12 cellular contexts compared by ENCODE assay signal in genomic region chr1:166952002-166952746, GRCh38. TPM values are rescaled to one million over a fixed set of nuclear protein-coding genes. Genes with fewer than 3 reads are reported as not detected.
DNase-seq lines count a peak whose midpoint lies in the region; ATAC-seq and TF ChIP-seq lines count a peak whose summit lies in the region.
"Had no signal": no experiment of that assay in that cellular context is flagged by ENCODE, and none has a peak within 500 bp of the region (broad histone marks: within the 10 kb centered on the region; RNA-seq: fewer than 3 reads in every experiment).

No MANE protein-coding gene starts in this region.

- peaks cover 4 to 58% (median 6%) of the 10 kb centered on the region in 3 donors for H3K4me1 ChIP-seq in gastroesophageal sphincter

- H3K36me3 ChIP-seq in gastroesophageal sphincter, result no peaks in the 10 kb centered on the region

- DNase-seq in T-helper 2 cell treated with Interferon-gamma antibody and Interleukin-4, amounts not matched to agents 5 μg/mL and 100 μg/mL, for 36 hours (ENCODE audit: low spot score), result peak; percentile 55
- DNase-seq in retinal pigment epithelial cell (ENCODE audit: low read depth), result peak; percentile 43
- no peak for DNase-seq in cerebellar nuclear complex (lab: John Stamatoyannopoulos, UW)
- DNase-seq in NCI-H510A treated with DMSO at 0.1 percent for 48 hours (lab: John Stamatoyannopoulos, UW), result no peak
- no peak for DNase-seq in stimulated activated CD4-positive, alpha-beta T cell treated with anti-CD3 and anti-CD28 coated beads, Interleukin-12 subunit alpha, Interleukin-12 subunit beta, amount 100 ng/mL, for 4 hours
- DNase-seq in immature natural killer cell, result no peak
- DNase-seq: NCI-H2081, SK-N-SH, testis had no signal

- no peak for TF ChIP-seq POLR2A in gastroesophageal sphincter (IDR thresholded peaks at IDR 0.05)

- peaks cover 15% of the 10 kb centered on the region for H3K27me3 Mint-ChIP-seq in T-helper 2 cell treated with Interferon-gamma antibody and Interleukin-4, amounts not matched to agents 5 μg/mL and 100 μg/mL, for 36 hours (ENCODE audit: low read depth)
- peaks cover 2 to 11% (median 10%) of the 10 kb centered on the region in 3 donors for H3K27me3 Mint-ChIP-seq in immature natural killer cell (ENCODE audit: low read depth in 3 of 3)

- 28 to 38% methylated on average over 3 to 4 of the region's 4 CpGs for WGBS in gastroesophageal sphincter (ENCODE audit: low coverage in 1 of 2), 2 donors

- H3K27me3 ChIP-seq in gastroesophageal sphincter, result no peaks in the 10 kb centered on the region
- H3K27me3 ChIP-seq: testis had no signal

- peak overlapping the region; percentile 61 to 76 (median 67) for H3K27ac ChIP-seq in gastroesophageal sphincter
- H3K27ac ChIP-seq: testis had no signal

- H3K4me3 ChIP-seq in gastroesophageal sphincter, result no peak overlapping the region
- H3K4me3 ChIP-seq in retinal pigment epithelial cell (ENCODE audit: low read length), result no peak overlapping the region
- H3K4me3 ChIP-seq: lung, testis had no signal

- ATAC-seq in HG02885 (IDR thresholded peaks at IDR 0.05; ENCODE audit: poor library complexity, unreplicated experiment) (peak; percentile 57), gastroesophageal sphincter (no peak)

- H3K9me3 Mint-ChIP-seq in T-helper 2 cell treated with Interferon-gamma antibody and Interleukin-4, amounts not matched to agents 5 μg/mL and 100 μg/mL, for 36 hours, result no peaks in the 10 kb centered on the region
- H3K9me3 Mint-ChIP-seq in immature natural killer cell, result no peaks in the 10 kb centered on the region

- no peak overlapping the region for H3K27ac Mint-ChIP-seq in T-helper 2 cell treated with Interferon-gamma antibody and Interleukin-4, amounts not matched to agents 5 μg/mL and 100 μg/mL, for 36 hours
- no peak overlapping the region for H3K27ac Mint-ChIP-seq in immature natural killer cell

- TF ChIP-seq CTCF in gastroesophageal sphincter (IDR thresholded peaks at IDR 0.05) (no peak), retinal pigment epithelial cell (conservative IDR thresholded peaks at IDR 0.05; ENCODE audit: low read depth, low read length) (no peak)

- peaks cover 13% of the 10 kb centered on the region for H3K4me1 Mint-ChIP-seq in T-helper 2 cell treated with Interferon-gamma antibody and Interleukin-4, amounts not matched to agents 5 μg/mL and 100 μg/mL, for 36 hours (ENCODE audit: low read depth)
- H3K4me1 Mint-ChIP-seq in immature natural killer cell, result peaks cover 9 to 13% of the 10 kb centered on the region in 2 donors

- H3K4me3 Mint-ChIP-seq in T-helper 2 cell treated with Interferon-gamma antibody and Interleukin-4, amounts not matched to agents 5 μg/mL and 100 μg/mL, for 36 hours, result no peak overlapping the region
- H3K4me3 Mint-ChIP-seq in immature natural killer cell, result no peak overlapping the region

- peaks cover 11% of the 10 kb centered on the region for H3K36me3 Mint-ChIP-seq in T-helper 2 cell treated with Interferon-gamma antibody and Interleukin-4, amounts not matched to agents 5 μg/mL and 100 μg/mL, for 36 hours (ENCODE audit: low read depth)
- H3K36me3 Mint-ChIP-seq in immature natural killer cell, result peaks cover 0 to 5% (median 0%) of the 10 kb centered on the region in 3 donors

- TF ChIP-seq EP300 in gastroesophageal sphincter (IDR thresholded peaks at IDR 0.05), result no peak

- H3K9me3 ChIP-seq in gastroesophageal sphincter, result no peaks in the 10 kb centered on the region
- H3K9me3 ChIP-seq: SK-N-SH, testis had no signal

RNA-seq across cellular contexts. Expression of gene ILDR2, which starts 23.2 kb away (rescaled TPM):
- total RNA-seq in gastroesophageal sphincter, result 10 to 100 TPM in 1 of 4 donors, 1 to 10 TPM in 3; 2.7 to 15.2 (median 8.2) TPM
- polyA plus RNA-seq in immature natural killer cell, result 1 to 10 TPM in 1 of 3 donors, not detected in 2; 1.9 TPM

RNA-seq across cellular contexts. Expression of gene MAEL, which starts 36.9 kb away (rescaled TPM):
- 1 to 10 TPM in 2 of 4 donors, under 1 TPM in 2; 0.54 to 2.0 (median 0.90) TPM for total RNA-seq in gastroesophageal sphincter
- polyA plus RNA-seq in immature natural killer cell, result not detected
- total RNA-seq: lung had no signal
- polyA plus RNA-seq: SK-N-SH had no signal

Comparison
In these comparisons a context has a peak if more than half of its experiments do, and no peak if none do; other contexts are left out.
1. DNase-seq: peak in T-helper 2 cell treated with Interferon-gamma antibody and Interleukin-4, amounts not matched to agents 5 μg/mL and 100 μg/mL, for 36 hours (single experiment) and retinal pigment epithelial cell (single experiment); none in cerebellar nuclear complex (0 of 2), NCI-H510A treated with DMSO at 0.1 percent for 48 hours (single experiment), stimulated activated CD4-positive, alpha-beta T cell treated with anti-CD3 and anti-CD28 coated beads, Interleukin-12 subunit alpha, Interleukin-12 subunit beta, amount 100 ng/mL, for 4 hours (single experiment) and immature natural killer cell (0 of 3).